14 cellular contexts compared by ENCODE assay signal in genomic region chr1:844472-845026, GRCh38.
A peak's percentile ranks its signal among the peaks of the same experiment; 100 is the strongest.
DNase-seq lines count a peak whose midpoint lies in the region; ATAC-seq lines count a peak whose summit lies in the region.
"Had no signal": no experiment of that assay in that cellular context is flagged by ENCODE, and none has a peak within 500 bp of the region (broad histone marks: within the 10 kb centered on the region; RNA-seq: fewer than 3 reads in every experiment).

No MANE protein-coding gene starts in this region.

- H3K27me3 Mint-ChIP-seq in T-helper 1 cell treated with Interleukin-12 subunit alpha and Interleukin-12 subunit beta and Interleukin-4 antibody, amounts not matched to agents 30 μg/mL and 1 μg/mL, for 36 hours (ENCODE audit: low read depth), result no peaks in the 10 kb centered on the region

- H3K27me3 ChIP-seq in BLaER1, result no peaks in the 10 kb centered on the region

- peak overlapping the region; percentile 80 for H3K4me2 ChIP-seq in BLaER1
- H3K4me2 ChIP-seq: SK-N-SH had no signal

- peak overlapping the region; percentile 80 for H3K27ac Mint-ChIP-seq in T-helper 1 cell treated with Interleukin-12 subunit alpha and Interleukin-12 subunit beta and Interleukin-4 antibody, amounts not matched to agents 30 μg/mL and 1 μg/mL, for 36 hours

- H3K9me3 ChIP-seq in BLaER1, result no peaks in the 10 kb centered on the region
- H3K9me3 ChIP-seq: SK-N-SH had no signal

- peak; percentile 4 for DNase-seq in activated gamma-delta T cell treated with anti-CD3 and anti-CD28 coated beads, Interleukin-2, amount 50 U/mL, for 16 hours (ENCODE audit: low read depth)
- peak; percentile 55 for DNase-seq in islet precursor cell
- DNase-seq in middle frontal gyrus (ENCODE audit: extremely low spot score, low spot score), result no peak
- no peak for DNase-seq in NCI-H2196 treated with DMSO at 0.1 percent for 48 hours (lab: John Stamatoyannopoulos, UW; ENCODE audit: unreplicated experiment)
- DNase-seq: EL, glutamatergic neuron, Kasumi-1, NCI-H2107, nucleus accumbens, SK-N-SH had no signal

- H3K4me3 Mint-ChIP-seq in T-helper 1 cell treated with Interleukin-12 subunit alpha and Interleukin-12 subunit beta and Interleukin-4 antibody, amounts not matched to agents 30 μg/mL and 1 μg/mL, for 36 hours, result peak overlapping the region; percentile 29

- peak overlapping the region; percentile 76 for H3K27ac ChIP-seq in BLaER1

- peaks cover 39% of the 10 kb centered on the region for H3K4me1 Mint-ChIP-seq in T-helper 1 cell treated with Interleukin-12 subunit alpha and Interleukin-12 subunit beta and Interleukin-4 antibody, amounts not matched to agents 30 μg/mL and 1 μg/mL, for 36 hours (ENCODE audit: low read depth)

- ATAC-seq in GM19351 (IDR thresholded peaks at IDR 0.05; ENCODE audit: unreplicated experiment) (no peak), GM19328 (IDR thresholded peaks at IDR 0.05; ENCODE audit: unreplicated experiment) (no peak)

- H3K4me3 ChIP-seq in BLaER1, result no peak overlapping the region

- peaks cover 2% of the 10 kb centered on the region for H3K36me3 Mint-ChIP-seq in T-helper 1 cell treated with Interleukin-12 subunit alpha and Interleukin-12 subunit beta and Interleukin-4 antibody, amounts not matched to agents 30 μg/mL and 1 μg/mL, for 36 hours (ENCODE audit: low read depth)

- peak overlapping the region; percentile 58; the same call in 1 of the 2 replicates for H3K9ac ChIP-seq in BLaER1
- H3K9ac ChIP-seq: SK-N-SH had no signal

- no peaks in the 10 kb centered on the region for H3K9me3 Mint-ChIP-seq in T-helper 1 cell treated with Interleukin-12 subunit alpha and Interleukin-12 subunit beta and Interleukin-4 antibody, amounts not matched to agents 30 μg/mL and 1 μg/mL, for 36 hours

- H3K36me3 ChIP-seq in BLaER1, result peaks cover 9% of the 10 kb centered on the region

- H3K4me1 ChIP-seq in BLaER1, result peaks cover 50% of the 10 kb centered on the region

- no peaks in the 10 kb centered on the region for H4K20me1 ChIP-seq in BLaER1

Comparison
In these comparisons a context has a peak if more than half of its experiments do, and no peak if none do; other contexts are left out.
1. DNase-seq: peak in activated gamma-delta T cell treated with anti-CD3 and anti-CD28 coated beads, Interleukin-2, amount 50 U/mL, for 16 hours (single experiment) and islet precursor cell (single experiment); none in middle frontal gyrus (single experiment) and NCI-H2196 treated with DMSO at 0.1 percent for 48 hours (single experiment).